Comparison of ENCODE assay signal across 29 cellular contexts in genomic region chr9:129875687-129876395, GRCh38. TPM values are rescaled to one million over a fixed set of nuclear protein-coding genes. Genes with fewer than 3 reads are reported as not detected.
DNase-seq lines count a peak whose midpoint lies in the region; TF ChIP-seq lines count a peak whose summit lies in the region.
"Had no signal": no experiment of that assay in that cellular context is flagged by ENCODE, and none has a peak within 500 bp of the region (broad histone marks: within the 10 kb centered on the region; RNA-seq: fewer than 3 reads in every experiment).

No MANE protein-coding gene starts in this region.

- H4K8ac ChIP-seq in neuronal stem cell (ENCODE audit: low read depth, low read length) = no peak overlapping the region

- H3K9ac ChIP-seq in neuronal stem cell (ENCODE audit: low read depth, low read length, poor library complexity) (peak overlapping the region; percentile 53), MM.1S (ENCODE audit: low read length) (no peak overlapping the region)
- H3K9ac ChIP-seq: BLaER1, neural progenitor cell had no signal

- H3K27ac Mint-ChIP-seq in activated T-cell treated with anti-CD3 and anti-CD28 coated beads, Interleukin-2, amount 50 U/mL, for 24 hours = peak overlapping the region; percentile 37
- H3K27ac Mint-ChIP-seq: activated B cell treated with CpG ODN at 0.5 μM for 24 hours; neural progenitor cell; stimulated activated effector memory CD8-positive, alpha-beta T cell treated with anti-CD3 and anti-CD28 coated beads, Interleukin-12 subunit alpha, Interleukin-12 subunit beta, amount 100 ng/mL, for 72 hours had no signal

- no peak for TF ChIP-seq CTCF in MM.1S (IDR thresholded peaks at IDR 0.05; ENCODE audit: low read length)

- H2AFZ ChIP-seq in neuronal stem cell (ENCODE audit: low read length) (no peak overlapping the region), MM.1S (ENCODE audit: low read length) (no peak overlapping the region)
- H2AFZ ChIP-seq: neural progenitor cell had no signal

- no peak overlapping the region for H2BK12ac ChIP-seq in neuronal stem cell (ENCODE audit: low read length)

- H3K23ac ChIP-seq in neuronal stem cell (ENCODE audit: low read depth, low read length, poor library complexity) = no peak overlapping the region

- DNase-seq in activated T-cell treated with anti-CD3 and anti-CD28 coated beads, Interleukin-2, amount 50 U/mL, for 24 hours = no peak
- no peak for DNase-seq in activated T-cell treated with anti-CD3 and anti-CD28 coated beads, Interleukin-2, amount 50 U/mL, for 48 hours
- DNase-seq in NCI-H1694 (lab: John Stamatoyannopoulos, UW) (peak; percentile 21), cerebellar cortex (ENCODE audit: low spot score) (peak; percentile 80), neuronal stem cell (ENCODE audit: low spot score) (no peak), MM.1S (no peak), kidney tubule cell (ENCODE audit: low spot score) (no peak), D341Med (ENCODE audit: low spot score) (no peak)
- DNase-seq: activated B cell treated with CpG ODN at 0.5 μM for 24 hours; activated CD4-positive, alpha-beta memory T cell treated with anti-CD3 and anti-CD28 coated beads for 36 hours; activated naive CD4-positive, alpha-beta T cell treated with Interleukin-2 at 50 U/mL for 16 hours; activated T-cell treated with anti-CD3 and anti-CD28 coated beads, Interleukin-2, amount 50 U/mL, for 1 hour; Calu3; dermis blood vessel endothelial cell; GDM1; KG1; midbrain; NCI-H1048; NCI-H2029; NCI-H446 treated with DMSO at 0.1 percent for 48 hours; stimulated activated CD4-positive, alpha-beta T cell treated with anti-CD3 and anti-CD28 coated beads, Interleukin-2, amount 100 ng/mL, for 24 hours; uterus had no signal

- no peak overlapping the region for H2AK5ac ChIP-seq in neuronal stem cell (ENCODE audit: low read depth, low read length)

- H3K9me3 Mint-ChIP-seq in activated T-cell treated with anti-CD3 and anti-CD28 coated beads, Interleukin-2, amount 50 U/mL, for 24 hours = no peaks in the 10 kb centered on the region
- H3K9me3 Mint-ChIP-seq: activated B cell treated with CpG ODN at 0.5 μM for 24 hours; activated CD4-positive, alpha-beta memory T cell treated with anti-CD3 and anti-CD28 coated beads for 36 hours; neural progenitor cell; stimulated activated effector memory CD8-positive, alpha-beta T cell treated with anti-CD3 and anti-CD28 coated beads, Interleukin-12 subunit alpha, Interleukin-12 subunit beta, amount 100 ng/mL, for 72 hours had no signal

- H3K4me2 ChIP-seq in neuronal stem cell (ENCODE audit: insufficient read depth, low read length, poor library complexity, severe bottlenecking) (no peak overlapping the region), MM.1S (ENCODE audit: low read depth, low read length) (no peak overlapping the region)
- H3K4me2 ChIP-seq: BLaER1, neural progenitor cell had no signal

- H2BK120ac ChIP-seq in neuronal stem cell (ENCODE audit: low read depth, low read length) = no peak overlapping the region

- no peak overlapping the region for H3K18ac ChIP-seq in neuronal stem cell (ENCODE audit: low read length)

- H3K4me1 ChIP-seq in neuronal stem cell (ENCODE audit: control insufficient read depth in 2 of 2, insufficient read depth in 1 of 2, low read depth in 1 of 2, low read length in 2 of 2) (peaks cover 0 to 2% of the 10 kb centered on the region in 2 donors), MM.1S (ENCODE audit: low read length) (no peaks in the 10 kb centered on the region)
- H3K4me1 ChIP-seq: BLaER1, neural progenitor cell, prostate gland, suprapubic skin, uterus had no signal

- no peaks in the 10 kb centered on the region for H3K79me2 ChIP-seq in MM.1S (ENCODE audit: low read length)

- H3K9me3 ChIP-seq in neuronal stem cell (replicated peaks in 1 of 2; ENCODE audit: control insufficient read depth in 2 of 2, insufficient read depth in 1 of 2, low read depth in 1 of 2, low read length in 2 of 2) = peaks cover 0 to 3% of the 10 kb centered on the region in 2 donors
- no peaks in the 10 kb centered on the region for H3K9me3 ChIP-seq in MM.1S (replicated peaks; ENCODE audit: insufficient read depth, low read length)
- H3K9me3 ChIP-seq: BLaER1, prostate gland, suprapubic skin, uterus had no signal

- H3K4me3 ChIP-seq in neuronal stem cell (ENCODE audit: low read length in 2 of 2) = peak overlapping the region in 1 of 2 donors; percentile 5
- H3K4me3 ChIP-seq in MM.1S (ENCODE audit: low read length) = no peak overlapping the region
- H3K4me3 ChIP-seq: BLaER1, cardiac muscle cell, neural progenitor cell, prostate gland, suprapubic skin, uterus had no signal

- peaks cover 14 to 30% of the 10 kb centered on the region in 2 donors for H3K36me3 ChIP-seq in neuronal stem cell (replicated peaks in 1 of 2; ENCODE audit: control insufficient read depth in 2 of 2, insufficient read depth in 2 of 2, low read length in 2 of 2)
- no peaks in the 10 kb centered on the region for H3K36me3 ChIP-seq in MM.1S (replicated peaks; ENCODE audit: insufficient read depth, low read length)
- H3K36me3 ChIP-seq: neural progenitor cell, uterus had no signal

- no peaks in the 10 kb centered on the region for H3K9me2 ChIP-seq in MM.1S (replicated peaks; ENCODE audit: insufficient read depth, low read length)

- no peaks in the 10 kb centered on the region for H4K20me1 ChIP-seq in MM.1S (ENCODE audit: insufficient read depth, low read length)
- H4K20me1 ChIP-seq: BLaER1 had no signal

- peaks cover 2% of the 10 kb centered on the region for H3K79me1 ChIP-seq in neuronal stem cell (ENCODE audit: low read depth, low read length)

- no peak overlapping the region for H3K4ac ChIP-seq in neuronal stem cell (ENCODE audit: low read length)

- peaks cover 82% of the 10 kb centered on the region for H3K36me3 Mint-ChIP-seq in activated T-cell treated with anti-CD3 and anti-CD28 coated beads, Interleukin-2, amount 50 U/mL, for 24 hours (ENCODE audit: low read depth)

- H2BK15ac ChIP-seq in neuronal stem cell (ENCODE audit: low read length) = no peak overlapping the region

- H2BK5ac ChIP-seq in neuronal stem cell (ENCODE audit: low read length) = no peak overlapping the region

- no peak overlapping the region for H3K27ac ChIP-seq in neuronal stem cell (replicated peaks; ENCODE audit: low read length)
- no peak overlapping the region for H3K27ac ChIP-seq in MM.1S (ENCODE audit: low read length)
- H3K27ac ChIP-seq: BLaER1, cardiac muscle cell, neural progenitor cell, prostate gland, RWPE1, suprapubic skin, uterus had no signal

- H3K4me3 Mint-ChIP-seq in activated T-cell treated with anti-CD3 and anti-CD28 coated beads, Interleukin-2, amount 50 U/mL, for 24 hours = no peak overlapping the region
- H3K4me3 Mint-ChIP-seq: activated B cell treated with CpG ODN at 0.5 μM for 24 hours; activated CD4-positive, alpha-beta memory T cell treated with anti-CD3 and anti-CD28 coated beads for 36 hours; neural progenitor cell; stimulated activated effector memory CD8-positive, alpha-beta T cell treated with anti-CD3 and anti-CD28 coated beads, Interleukin-12 subunit alpha, Interleukin-12 subunit beta, amount 100 ng/mL, for 72 hours had no signal

- H3K27me3 Mint-ChIP-seq in activated T-cell treated with anti-CD3 and anti-CD28 coated beads, Interleukin-2, amount 50 U/mL, for 24 hours = no peaks in the 10 kb centered on the region
- H3K27me3 Mint-ChIP-seq: activated B cell treated with CpG ODN at 0.5 μM for 24 hours; activated CD4-positive, alpha-beta memory T cell treated with anti-CD3 and anti-CD28 coated beads for 36 hours had no signal

- H3K4me1 Mint-ChIP-seq in activated T-cell treated with anti-CD3 and anti-CD28 coated beads, Interleukin-2, amount 50 U/mL, for 24 hours (ENCODE audit: low read depth) = peaks cover 30% of the 10 kb centered on the region

- H3K14ac ChIP-seq in neuronal stem cell (ENCODE audit: low read length) = no peak overlapping the region

- H3K27me3 ChIP-seq in neuronal stem cell (ENCODE audit: control insufficient read depth in 3 of 3, insufficient read depth in 3 of 3, low read depth in 1 of 3, low read length in 3 of 3) (no peaks in the 10 kb centered on the region), MM.1S (replicated peaks; ENCODE audit: insufficient read depth, low read length) (no peaks in the 10 kb centered on the region)
- H3K27me3 ChIP-seq: BLaER1, cardiac muscle cell, neural progenitor cell, suprapubic skin, uterus had no signal

- H4K91ac ChIP-seq in neuronal stem cell (ENCODE audit: low read depth, low read length, poor library complexity) = no peak overlapping the region

- no CpG with 5 or more reads among the region's 27 CpGs for WGBS in neuronal stem cell (ENCODE audit: extremely low coverage in 2 of 2, insufficient read length in 2 of 2, insufficient replicate concordance in 1 of 2), 2 donors

- no peaks in the 10 kb centered on the region for H3F3A ChIP-seq in MM.1S (ENCODE audit: insufficient read depth, low read length)

RNA-seq across cellular contexts. Expression of gene USP20, which starts 40.6 kb away (rescaled TPM):
- 11.8 TPM for polyA plus RNA-seq in neuronal stem cell (2013, experiment 1 of 2)
- 10.9 TPM for polyA plus RNA-seq in neuronal stem cell (2013, experiment 2 of 2)

RNA-seq across cellular contexts. Expression of gene C9orf78, which starts 40.8 kb away (rescaled TPM):
- polyA plus RNA-seq in neuronal stem cell (2013, experiment 1 of 2) = 37.6 TPM
- 36.0 TPM for polyA plus RNA-seq in neuronal stem cell (2013, experiment 2 of 2)

RNA-seq across cellular contexts. Expression of gene TOR1A, which starts 51.9 kb away (rescaled TPM):
- 28.2 TPM for polyA plus RNA-seq in neuronal stem cell (2013, experiment 1 of 2)
- polyA plus RNA-seq in neuronal stem cell (2013, experiment 2 of 2) = 27.2 TPM

Comparison
In these comparisons a context has a peak if more than half of its experiments do, and no peak if none do; other contexts are left out.
1. DNase-seq: peak in NCI-H1694 (single experiment) and cerebellar cortex (single experiment); none in activated T-cell treated with anti-CD3 and anti-CD28 coated beads, Interleukin-2, amount 50 U/mL, for 24 hours (single experiment), activated T-cell treated with anti-CD3 and anti-CD28 coated beads, Interleukin-2, amount 50 U/mL, for 48 hours (0 of 2), neuronal stem cell (single experiment), MM.1S (single experiment), kidney tubule cell (single experiment) and D341Med (single experiment).